2 cellular contexts compared by ENCODE assay signal in genomic region chr10:23051278-23051677, GRCh38.
TF ChIP-seq lines count a peak whose summit lies in the region.

No MANE protein-coding gene starts in this region.

TF ChIP-seq in GM23338, 12 proteins besides CTCF, POLR2A, EP300 and RAD21:
- TF ChIP-seq ZNF462 (CRISPR knock-in tag; IDR thresholded peaks at IDR 0.05) (no peak), EZH2 (IDR thresholded peaks at IDR 0.05; ENCODE audit: low read depth, unreplicated experiment) (no peak), JUNB (IDR thresholded peaks at IDR 0.05; ENCODE audit: unreplicated experiment) (no peak), NANOG (IDR thresholded peaks at IDR 0.05; ENCODE audit: borderline replicate concordance) (no peak), ETS1 (IDR thresholded peaks at IDR 0.05) (no peak), EZH2phosphoT487 (IDR thresholded peaks at IDR 0.05; ENCODE audit: unreplicated experiment) (no peak)
TF ChIP-seq in GM23338: peak in this region for 0.

TF ChIP-seq in K562, 482 proteins besides CTCF, POLR2A, EP300 and RAD21:
- TF ChIP-seq ZNF398 (CRISPR knock-in tag; IDR thresholded peaks at IDR 0.05) (no peak), ZNF121 (CRISPR knock-in tag; conservative IDR thresholded peaks at IDR 0.05) (no peak), ZNF740 (CRISPR knock-in tag; IDR thresholded peaks at IDR 0.05) (no peak), ZNF740 (tag; IDR thresholded peaks at IDR 0.05) (peak in 1 of 2 experiments; percentile 65; a peak in 1 of 4 replicates), KLF13 (tag; IDR thresholded peaks at IDR 0.05; ENCODE audit: borderline replicate concordance, low read depth) (no peak), ZNF395 (CRISPR knock-in tag; IDR thresholded peaks at IDR 0.05) (peak; percentile 68; the same call in 1 of the 2 replicates), CREBBP (IDR thresholded peaks at IDR 0.05; ENCODE audit: low read depth, low read length) (no peak), BACH1 (tag; IDR thresholded peaks at IDR 0.05) (0 out of 2 replicates have a peak, but pooled peaks have one; percentile 5), NCOR1 (IDR thresholded peaks at IDR 0.05) (no peak), ZNF584 (CRISPR knock-in tag; IDR thresholded peaks at IDR 0.05; ENCODE audit: low read depth) (peak; percentile 78; the same call in 1 of the 2 replicates), ZNF699 (CRISPR knock-in tag; IDR thresholded peaks at IDR 0.05; ENCODE audit: insufficient replicate concordance) (no peak), ZNF436 (CRISPR knock-in tag; IDR thresholded peaks at IDR 0.05) (no peak), THAP7 (CRISPR knock-in tag; IDR thresholded peaks at IDR 0.05) (no peak), PHF20 (IDR thresholded peaks at IDR 0.05; ENCODE audit: partially characterized antibody) (no peak), MTA1 (IDR thresholded peaks at IDR 0.05; ENCODE audit: borderline replicate concordance) (no peak)
